In the genomic region with DNA sequence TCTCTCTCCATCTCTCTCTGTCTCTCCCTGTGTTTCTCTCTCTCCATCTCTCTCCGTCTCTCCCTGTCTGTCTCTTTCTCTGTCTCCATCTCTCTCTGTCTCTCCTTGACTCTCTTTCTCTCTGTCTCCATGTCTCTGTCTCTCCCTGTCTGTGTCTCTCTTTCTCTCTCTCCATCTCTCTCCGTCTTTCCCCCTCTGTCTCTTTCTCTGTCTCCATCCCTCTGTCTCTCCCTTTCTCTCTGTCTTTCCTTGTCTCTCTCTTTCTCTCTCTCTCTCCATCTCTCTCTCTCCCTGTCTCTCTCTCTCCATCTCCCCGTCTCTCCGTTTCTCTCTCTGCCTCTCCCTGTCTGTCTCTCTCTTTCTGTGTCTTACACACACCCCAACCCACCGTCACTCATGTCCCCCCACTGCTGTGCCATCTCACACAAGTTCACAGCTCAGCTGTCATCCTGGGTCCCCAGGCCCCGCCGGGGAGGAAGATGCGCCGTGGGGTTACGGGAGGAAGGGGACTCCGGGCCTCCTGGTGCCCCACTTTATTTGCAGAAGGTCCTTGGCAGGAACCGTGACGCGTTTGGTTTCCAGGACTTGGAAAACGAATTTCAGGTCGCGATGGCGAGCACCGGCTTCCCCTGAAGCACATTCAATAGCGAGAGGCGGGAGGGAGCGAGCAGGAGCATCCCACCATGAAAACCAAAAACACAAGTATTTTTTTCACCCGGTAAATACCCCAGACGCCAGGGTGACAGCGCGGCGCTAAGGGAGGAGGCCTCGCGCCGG, we compare ENCODE assay signal across 23 cellular contexts. TPM values are rescaled to one million over a fixed set of nuclear protein-coding genes. Genes with fewer than 3 reads are reported as not detected.
DNase-seq lines count a peak whose midpoint lies in the region; ATAC-seq lines count a peak whose summit lies in the region.
"Had no signal": no experiment of that assay in that cellular context is flagged by ENCODE, and none has a peak within 500 bp of the region (broad histone marks: within the 10 kb centered on the region; RNA-seq: fewer than 3 reads in every experiment).

No MANE protein-coding gene starts in this region.

- no peaks in the 10 kb centered on the region for H3K36me3 Mint-ChIP-seq in activated naive CD8-positive, alpha-beta T cell
- H3K36me3 Mint-ChIP-seq in activated naive CD8-positive, alpha-beta T cell treated with anti-CD3 and anti-CD28 coated beads, Interleukin-2, amount 50 U/mL, for 24 hours (ENCODE audit: low read depth): no peaks in the 10 kb centered on the region
- no peaks in the 10 kb centered on the region for H3K36me3 Mint-ChIP-seq in activated T-helper 1 cell treated with anti-CD3 and anti-CD28 coated beads, Interleukin-12 subunit alpha, Interleukin-12 subunit beta, Interleukin-2, Interleukin-4 antibody, amounts not matched to agents 30 ng/mL and 10 ng/mL and 1 ng/mL, durations not matched to agents 14 hours and 24 hours and 36 hours (ENCODE audit: low read depth)
- H3K36me3 Mint-ChIP-seq: IgD-negative memory B cell had no signal

- peak overlapping the region; percentile 17 for H3K4me3 Mint-ChIP-seq in activated naive CD8-positive, alpha-beta T cell
- H3K4me3 Mint-ChIP-seq in activated naive CD8-positive, alpha-beta T cell treated with anti-CD3 and anti-CD28 coated beads, Interleukin-2, amount 50 U/mL, for 24 hours: no peak overlapping the region
- no peak overlapping the region for H3K4me3 Mint-ChIP-seq in activated T-helper 1 cell treated with anti-CD3 and anti-CD28 coated beads, Interleukin-12 subunit alpha, Interleukin-12 subunit beta, Interleukin-2, Interleukin-4 antibody, amounts not matched to agents 30 ng/mL and 10 ng/mL and 1 ng/mL, durations not matched to agents 14 hours and 24 hours and 36 hours
- H3K4me3 Mint-ChIP-seq: CD4-positive, alpha-beta T cell; stimulated activated memory B cell treated with anti-CD40 and anti-IgM and Interleukin-4, amounts not matched to agents 10 μg/mL and 1 μg/mL and 100 μg/mL, for 72 hours had no signal

- H3K27me3 Mint-ChIP-seq in activated naive CD8-positive, alpha-beta T cell: peaks cover 41% of the 10 kb centered on the region
- H3K27me3 Mint-ChIP-seq in activated naive CD8-positive, alpha-beta T cell treated with anti-CD3 and anti-CD28 coated beads, Interleukin-2, amount 50 U/mL, for 24 hours: peaks cover 77% of the 10 kb centered on the region
- peaks cover 59% of the 10 kb centered on the region for H3K27me3 Mint-ChIP-seq in activated T-helper 1 cell treated with anti-CD3 and anti-CD28 coated beads, Interleukin-12 subunit alpha, Interleukin-12 subunit beta, Interleukin-2, Interleukin-4 antibody, amounts not matched to agents 30 ng/mL and 10 ng/mL and 1 ng/mL, durations not matched to agents 14 hours and 24 hours and 36 hours (ENCODE audit: insufficient read depth)

- H3K27ac Mint-ChIP-seq in activated naive CD8-positive, alpha-beta T cell: no peak overlapping the region
- no peak overlapping the region for H3K27ac Mint-ChIP-seq in activated naive CD8-positive, alpha-beta T cell treated with anti-CD3 and anti-CD28 coated beads, Interleukin-2, amount 50 U/mL, for 24 hours
- H3K27ac Mint-ChIP-seq in activated T-helper 1 cell treated with anti-CD3 and anti-CD28 coated beads, Interleukin-12 subunit alpha, Interleukin-12 subunit beta, Interleukin-2, Interleukin-4 antibody, amounts not matched to agents 30 ng/mL and 10 ng/mL and 1 ng/mL, durations not matched to agents 14 hours and 24 hours and 36 hours: peak overlapping the region; percentile 52
- H3K27ac Mint-ChIP-seq: CD4-positive, alpha-beta T cell; stimulated activated memory B cell treated with anti-CD40 and anti-IgM and Interleukin-4, amounts not matched to agents 10 μg/mL and 1 μg/mL and 100 μg/mL, for 72 hours had no signal

- no peak for ATAC-seq in activated naive CD8-positive, alpha-beta T cell treated with anti-CD3 and anti-CD28 coated beads, Interleukin-2, amount 50 U/mL, for 24 hours
- no peak for ATAC-seq in Right ventricle myocardium inferior
- ATAC-seq: activated naive CD4-positive, alpha-beta T cell treated with anti-CD3 and anti-CD28 coated beads, Interleukin-2, amount 50 U/mL, for 72 hours; HCT116; stimulated activated memory B cell treated with anti-CD40 and anti-IgM and Interleukin-4, amounts not matched to agents 10 μg/mL and 1 μg/mL and 100 μg/mL, for 72 hours had no signal

- DNase-seq in activated naive CD8-positive, alpha-beta T cell treated with anti-CD3 and anti-CD28 coated beads, Interleukin-2, amount 50 U/mL, for 24 hours: no peak
- no peak for DNase-seq in activated T-helper 1 cell treated with anti-CD3 and anti-CD28 coated beads, Interleukin-12 subunit alpha, Interleukin-12 subunit beta, Interleukin-2, Interleukin-4 antibody, amounts not matched to agents 30 ng/mL and 10 ng/mL and 1 ng/mL, durations not matched to agents 14 hours and 24 hours and 36 hours (ENCODE audit: low spot score)
- DNase-seq in mucosa of gallbladder (ENCODE audit: low spot score) (peak; percentile 3), ureter (ENCODE audit: low spot score) (peak; percentile 17), NCI-H345 treated with DMSO at 0.1 percent for 48 hours (lab: John Stamatoyannopoulos, UW; ENCODE audit: unreplicated experiment) (no peak), Right ventricle myocardium inferior (ENCODE audit: missing footprints) (no peak)
- DNase-seq: activated CD4-positive, alpha-beta T cell treated with anti-CD3 and anti-CD28 coated beads, Interleukin-2, amount 50 U/mL, for 48 hours; CD4-positive, alpha-beta T cell; DMS 273 treated with DMSO at 0.1 percent for 48 hours; kidney glomerular epithelial cell; mammary epithelial cell; NCI-H1092 treated with DMSO at 0.1 percent for 48 hours; NCI-H187 treated with DMSO at 0.1 percent for 48 hours; NCI-H774; SK-N-SH; small intestine; WERI-Rb-1 had no signal

- no peaks in the 10 kb centered on the region for H3K9me3 Mint-ChIP-seq in activated naive CD8-positive, alpha-beta T cell (ENCODE audit: low read depth)
- H3K9me3 Mint-ChIP-seq in activated naive CD8-positive, alpha-beta T cell treated with anti-CD3 and anti-CD28 coated beads, Interleukin-2, amount 50 U/mL, for 24 hours: peaks cover 6% of the 10 kb centered on the region
- H3K9me3 Mint-ChIP-seq in activated T-helper 1 cell treated with anti-CD3 and anti-CD28 coated beads, Interleukin-12 subunit alpha, Interleukin-12 subunit beta, Interleukin-2, Interleukin-4 antibody, amounts not matched to agents 30 ng/mL and 10 ng/mL and 1 ng/mL, durations not matched to agents 14 hours and 24 hours and 36 hours: peaks cover 6% of the 10 kb centered on the region
- H3K9me3 Mint-ChIP-seq: CD4-positive, alpha-beta T cell had no signal

- intact Hi-C loops in activated T-helper 1 cell treated with anti-CD3 and anti-CD28 coated beads, Interleukin-12 subunit alpha, Interleukin-12 subunit beta, Interleukin-2, Interleukin-4 antibody, amounts not matched to agents 30 ng/mL and 10 ng/mL and 1 ng/mL, durations not matched to agents 14 hours and 24 hours and 36 hours (cut with micrococcal nuclease): no loop called here
- intact Hi-C loops in Right ventricle myocardium inferior (cut with DNase I): no loop called here

- H3K4me1 Mint-ChIP-seq in activated naive CD8-positive, alpha-beta T cell (ENCODE audit: low read depth): peaks cover 16% of the 10 kb centered on the region
- H3K4me1 Mint-ChIP-seq in activated naive CD8-positive, alpha-beta T cell treated with anti-CD3 and anti-CD28 coated beads, Interleukin-2, amount 50 U/mL, for 24 hours: peaks cover 3% of the 10 kb centered on the region
- no peaks in the 10 kb centered on the region for H3K4me1 Mint-ChIP-seq in activated T-helper 1 cell treated with anti-CD3 and anti-CD28 coated beads, Interleukin-12 subunit alpha, Interleukin-12 subunit beta, Interleukin-2, Interleukin-4 antibody, amounts not matched to agents 30 ng/mL and 10 ng/mL and 1 ng/mL, durations not matched to agents 14 hours and 24 hours and 36 hours (ENCODE audit: low read depth)

RNA-seq across cellular contexts. Expression of gene SHOX, which starts 1.2 kb away (rescaled TPM):
- not detected in 2 replicates for total RNA-seq in activated T-helper 1 cell treated with anti-CD3 and anti-CD28 coated beads, Interleukin-12 subunit alpha, Interleukin-12 subunit beta, Interleukin-2, Interleukin-4 antibody, amounts not matched to agents 30 ng/mL and 10 ng/mL and 1 ng/mL, durations not matched to agents 14 hours and 24 hours and 36 hours
- not detected for total RNA-seq in mucosa of gallbladder
- not detected for total RNA-seq in ureter
- not detected for total RNA-seq in Right ventricle myocardium inferior
- total RNA-seq: activated naive CD4-positive, alpha-beta T cell treated with anti-CD3 and anti-CD28 coated beads, Interleukin-2, amount 50 U/mL, for 72 hours; CD4-positive, alpha-beta T cell; dermis microvascular lymphatic vessel endothelial cell; mammary epithelial cell had no signal

Comparison
In these comparisons a context has a peak if more than half of its experiments do, and no peak if none do; other contexts are left out.
1. DNase-seq: peak in mucosa of gallbladder (single experiment) and ureter (single experiment); none in activated naive CD8-positive, alpha-beta T cell treated with anti-CD3 and anti-CD28 coated beads, Interleukin-2, amount 50 U/mL, for 24 hours (single experiment), activated T-helper 1 cell treated with anti-CD3 and anti-CD28 coated beads, Interleukin-12 subunit alpha, Interleukin-12 subunit beta, Interleukin-2, Interleukin-4 antibody, amounts not matched to agents 30 ng/mL and 10 ng/mL and 1 ng/mL, durations not matched to agents 14 hours and 24 hours and 36 hours (single experiment), NCI-H345 treated with DMSO at 0.1 percent for 48 hours (single experiment) and Right ventricle myocardium inferior (single experiment).